Comparison of ENCODE assay signal across 9 cellular contexts in genomic region chr18:3624546-3624817, GRCh38.
DNase-seq lines count a peak whose midpoint lies in the region; ATAC-seq, FAIRE-seq and TF ChIP-seq lines count a peak whose summit lies in the region.
"Had no signal": no experiment of that assay in that cellular context is flagged by ENCODE, and none has a peak within 500 bp of the region (broad histone marks: within the 10 kb centered on the region; RNA-seq: fewer than 3 reads in every experiment).

No MANE protein-coding gene starts in this region.

- no peaks in the 10 kb centered on the region for H3K9me3 Mint-ChIP-seq in activated naive CD4-positive, alpha-beta T cell treated with anti-CD3 and anti-CD28 coated beads, Interleukin-2, amount 50 U/mL, for 72 hours
- H3K9me3 Mint-ChIP-seq in stimulated activated naive CD8-positive, alpha-beta T cell treated with anti-CD3 and anti-CD28 coated beads, Interleukin-15, amount 100 ng/mL, for 72 hours: no peaks in the 10 kb centered on the region

- H3K9ac ChIP-seq in SK-N-SH: peak overlapping the region; percentile 99
- H3K9ac ChIP-seq in keratinocyte (ENCODE audit: control insufficient read depth, extremely low read depth, insufficient read depth, low read length): peak overlapping the region; percentile 91

- no peaks in the 10 kb centered on the region for H3K9me3 ChIP-seq in SK-N-SH
- no peaks in the 10 kb centered on the region for H3K9me3 ChIP-seq in keratinocyte (ENCODE audit: control insufficient read depth, low read depth, low read length)

- H3K27ac Mint-ChIP-seq in activated naive CD4-positive, alpha-beta T cell treated with anti-CD3 and anti-CD28 coated beads, Interleukin-2, amount 50 U/mL, for 72 hours: peak overlapping the region; percentile 69 to 83
- peak overlapping the region; percentile 67 to 88 for H3K27ac Mint-ChIP-seq in stimulated activated naive CD8-positive, alpha-beta T cell treated with anti-CD3 and anti-CD28 coated beads, Interleukin-15, amount 100 ng/mL, for 72 hours

- H3K27ac ChIP-seq in SK-N-SH (ENCODE audit: low read depth in 2 of 2, low read length in 1 of 2) (peak overlapping the region; percentile 89 to 100), keratinocyte (ENCODE audit: control insufficient read depth, insufficient read depth, low read length) (peak overlapping the region; percentile 97)
- H3K27ac ChIP-seq: 22Rv1 had no signal

- TF ChIP-seq EP300 in SK-N-SH (IDR thresholded peaks at IDR 0.05; ENCODE audit: borderline replicate concordance in 1 of 2, low read depth in 1 of 2, low read length in 1 of 2): no peak

- no peak for DNase-seq in SK-N-SH
- DNase-seq in activated naive CD4-positive, alpha-beta T cell treated with anti-CD3 and anti-CD28 coated beads, Interleukin-2, amount 50 U/mL, for 72 hours (ENCODE audit: low spot score in 2 of 2): no peak
- DNase-seq in keratinocyte (ENCODE audit: low read depth, low spot score): no peak
- DNase-seq in stimulated activated naive CD8-positive, alpha-beta T cell treated with anti-CD3 and anti-CD28 coated beads, Interleukin-15, amount 100 ng/mL, for 72 hours: no peak
- DNase-seq in NOMO-1 treated with dmso at 0.1 percent for 144 hours (lab: John Stamatoyannopoulos, UW; ENCODE audit: unreplicated experiment): no peak
- no peak for DNase-seq in T1000 (lab: John Stamatoyannopoulos, UW)

- H3K36me3 Mint-ChIP-seq in activated naive CD4-positive, alpha-beta T cell treated with anti-CD3 and anti-CD28 coated beads, Interleukin-2, amount 50 U/mL, for 72 hours: no peaks in the 10 kb centered on the region

- TF ChIP-seq RAD21 in SK-N-SH (IDR thresholded peaks at IDR 0.05; ENCODE audit: low read length): no peak

- no peaks in the 10 kb centered on the region for H3K9me1 ChIP-seq in keratinocyte (ENCODE audit: control insufficient read depth, extremely low read depth, insufficient read depth, low read length)

- H3K4me3 ChIP-seq in SK-N-SH (ENCODE audit: low read depth in 2 of 2, low read length in 1 of 2) (peak overlapping the region; percentile 15 to 53; a peak in 3 of 4 replicates), keratinocyte (ENCODE audit: control insufficient read depth in 2 of 3, extremely low read depth in 1 of 3, insufficient read depth in 2 of 3, low read depth in 1 of 3, low read length in 3 of 3) (peak overlapping the region; percentile 22 to 62 (median 51))

- H3F3A ChIP-seq in SK-N-SH (replicated peaks; ENCODE audit: insufficient read depth): peaks cover 42% of the 10 kb centered on the region

- H3K4me1 ChIP-seq in SK-N-SH (ENCODE audit: control insufficient read depth in 1 of 2, insufficient read depth in 2 of 2, low read depth in 1 of 2, low read length in 1 of 2) (peaks cover 22 to 40% of the 10 kb centered on the region in 2 experiments), keratinocyte (ENCODE audit: control insufficient read depth, extremely low read depth, insufficient read depth, low read length) (peaks cover 34% of the 10 kb centered on the region)

- peak overlapping the region; percentile 65 to 67 for H3K4me3 Mint-ChIP-seq in stimulated activated naive CD8-positive, alpha-beta T cell treated with anti-CD3 and anti-CD28 coated beads, Interleukin-15, amount 100 ng/mL, for 72 hours

- CTCF ChIA-PET in SK-N-SH (lab: Yijun Ruan, JAX): interaction anchor here (1.4 to 4.0 kb wide), 2 partner anchors 41 to 326 kb away, joined by 3 to 24 read pairs; no protein-coding TSS in a partner anchor

- no peaks in the 10 kb centered on the region for H3K27me3 Mint-ChIP-seq in stimulated activated naive CD8-positive, alpha-beta T cell treated with anti-CD3 and anti-CD28 coated beads, Interleukin-15, amount 100 ng/mL, for 72 hours

- ATAC-seq in SK-N-SH treated with all-trans-retinoic acid at 6 μM for 48 hours (no peak), HG02840 (IDR thresholded peaks at IDR 0.05; ENCODE audit: low FRiP score, unreplicated experiment) (no peak)
- no peak for ATAC-seq in activated naive CD4-positive, alpha-beta T cell treated with anti-CD3 and anti-CD28 coated beads, Interleukin-2, amount 50 U/mL, for 72 hours
- ATAC-seq in stimulated activated naive CD8-positive, alpha-beta T cell treated with anti-CD3 and anti-CD28 coated beads, Interleukin-15, amount 100 ng/mL, for 72 hours: no peak

- H3K36me3 ChIP-seq in SK-N-SH (replicated peaks in 1 of 2; ENCODE audit: control insufficient read depth in 1 of 2, insufficient read depth in 2 of 2, low read length in 1 of 2) (no peaks in the 10 kb centered on the region), keratinocyte (ENCODE audit: control insufficient read depth in 2 of 2, extremely low read depth in 1 of 2, insufficient read depth in 2 of 2, low read length in 2 of 2) (no peaks in the 10 kb centered on the region)

- dilution Hi-C loops in keratinocyte (cut with MboI; ENCODE audit: extremely low pct_ligation_motif_present, low sequenced_read_pairs): no loop called here

- TF ChIP-seq CTCF in SK-N-SH (IDR thresholded peaks at IDR 0.05) (no peak), keratinocyte (optimal IDR thresholded peaks at IDR 0.05 in 1 of 3, IDR thresholded peaks at IDR 0.05 in 1 of 3, conservative IDR thresholded peaks at IDR 0.05 in 1 of 3; ENCODE audit: extremely low read depth in 1 of 3, insufficient read depth in 2 of 3, low read length in 3 of 3) (no peak)

- H3K4me2 ChIP-seq in SK-N-SH: peak overlapping the region; percentile 74
- peak overlapping the region; percentile 88 for H3K4me2 ChIP-seq in keratinocyte (ENCODE audit: control insufficient read depth, extremely low read depth, insufficient read depth, low read depth, low read length)

- H3K27me3 ChIP-seq in SK-N-SH (ENCODE audit: insufficient read depth) (no peaks in the 10 kb centered on the region), keratinocyte (ENCODE audit: control insufficient read depth, extremely low read depth, insufficient read depth, low read length) (no peaks in the 10 kb centered on the region)

- H3K9me2 ChIP-seq in SK-N-SH: no peaks in the 10 kb centered on the region

- POLR2A ChIA-PET in SK-N-SH (lab: Yijun Ruan, JAX): no interaction called here

- H3K79me2 ChIP-seq in SK-N-SH (ENCODE audit: insufficient read depth): no peaks in the 10 kb centered on the region
- H3K79me2 ChIP-seq in keratinocyte (ENCODE audit: control insufficient read depth, insufficient read depth, low read length): no peaks in the 10 kb centered on the region

- H2AFZ ChIP-seq in SK-N-SH (ENCODE audit: low read depth): no peak overlapping the region
- H2AFZ ChIP-seq in keratinocyte (ENCODE audit: control insufficient read depth, low read length): no peak overlapping the region

- peaks cover 45% of the 10 kb centered on the region for H3K4me1 Mint-ChIP-seq in stimulated activated naive CD8-positive, alpha-beta T cell treated with anti-CD3 and anti-CD28 coated beads, Interleukin-15, amount 100 ng/mL, for 72 hours

- no peak for FAIRE-seq in keratinocyte (lab: Jason Lieb, UNC)

- H4K20me1 ChIP-seq in SK-N-SH (ENCODE audit: insufficient read depth) (no peaks in the 10 kb centered on the region), keratinocyte (ENCODE audit: control insufficient read depth, extremely low read depth, insufficient read depth, low read length) (no peaks in the 10 kb centered on the region)

TF ChIP-seq in SK-N-SH, 30 proteins besides CTCF, POLR2A, EP300 and RAD21:
- TF ChIP-seq TCF12 (IDR thresholded peaks at IDR 0.05) (no peak), USF2 (IDR thresholded peaks at IDR 0.05; ENCODE audit: borderline replicate concordance, low read depth, low read length) (no peak), TAF1 (IDR thresholded peaks at IDR 0.05; ENCODE audit: borderline replicate concordance, low read depth, low read length) (no peak), FOXM1 (IDR thresholded peaks at IDR 0.05; ENCODE audit: low read depth) (no peak), JUND (IDR thresholded peaks at IDR 0.05) (no peak)
TF ChIP-seq in SK-N-SH: peak in this region for 0.

TF ChIP-seq in SK-N-SH treated with all-trans-retinoic acid at 6 μM for 48 hours, 23 proteins besides CTCF, POLR2A, EP300 and RAD21 (continues in another document):
- TF ChIP-seq ZFP3 (CRISPR knock-in tag; IDR thresholded peaks at IDR 0.05): no peak
- TF ChIP-seq ZNF565 (CRISPR knock-in tag; conservative IDR thresholded peaks at IDR 0.05; ENCODE audit: low read depth): no peak
- no peak for TF ChIP-seq OSR1 (CRISPR knock-in tag; IDR thresholded peaks at IDR 0.05)
- no peak for TF ChIP-seq PATZ1 (CRISPR knock-in tag; IDR thresholded peaks at IDR 0.05; ENCODE audit: borderline replicate concordance)
